20 cellular contexts compared by ENCODE assay signal in the genomic region with DNA sequence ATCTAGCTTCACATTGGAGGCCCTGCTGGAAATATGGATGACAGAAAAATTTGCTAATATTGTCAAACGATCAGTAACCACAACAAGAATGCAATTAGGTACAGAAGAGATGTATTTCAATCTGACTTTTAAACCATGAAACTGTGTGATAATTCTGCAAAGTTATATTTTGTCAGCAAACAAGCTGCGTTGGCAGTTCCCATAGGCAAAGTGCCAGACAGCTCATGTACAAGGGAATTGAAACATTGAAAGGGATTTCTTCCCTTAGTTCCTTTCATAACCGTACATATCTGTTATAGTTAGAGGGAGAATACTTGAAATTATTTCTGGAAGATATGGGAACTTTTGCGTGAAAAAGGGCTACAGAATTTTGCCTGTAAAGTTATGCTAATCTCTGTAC.
DNase-seq lines count a peak whose midpoint lies in the region; ATAC-seq, FAIRE-seq and TF ChIP-seq lines count a peak whose summit lies in the region.
"Had no signal": no experiment of that assay in that cellular context is flagged by ENCODE, and none has a peak within 500 bp of the region (broad histone marks: within the 10 kb centered on the region; RNA-seq: fewer than 3 reads in every experiment).

No MANE protein-coding gene starts in this region.

- BruUV-seq in endothelial cell of umbilical vein (replicated peaks; lab: Mats Ljungman, UMichigan): no TSS peak

- H3K9ac ChIP-seq in endothelial cell of umbilical vein (replicated peaks; ENCODE audit: extremely low read depth, insufficient read depth, low read length): no peak overlapping the region

- CTCF ChIA-PET in endothelial cell of umbilical vein (lab: Charles Lee): no interaction called here

- no peaks in the 10 kb centered on the region for H3K9me3 ChIP-seq in adrenal gland (replicated peaks in 1 of 3)
- H3K9me3 ChIP-seq in endothelial cell of umbilical vein (replicated peaks; ENCODE audit: control insufficient read depth, insufficient read depth, low read length): no peaks in the 10 kb centered on the region
- no peaks in the 10 kb centered on the region for H3K9me3 ChIP-seq in stomach
- H3K9me3 ChIP-seq: MG63 had no signal

- TF ChIP-seq CTCF in adrenal gland (IDR thresholded peaks at IDR 0.05) (no peak), endothelial cell of umbilical vein (IDR thresholded peaks at IDR 0.05; ENCODE audit: extremely low read depth in 1 of 2, insufficient read depth in 1 of 2, low read depth in 1 of 2, low read length in 2 of 2) (no peak), stomach (IDR thresholded peaks at IDR 0.05) (no peak)

- POLR2A ChIA-PET in endothelial cell of umbilical vein (lab: Charles Lee): no interaction called here

- no peak overlapping the region for H2AFZ ChIP-seq in endothelial cell of umbilical vein (ENCODE audit: low read depth, low read length)

- WGBS in adrenal gland, 4 donors: 44 to 50% (median 44%) methylated on average over 4 of the region's 4 CpGs
- 17 to 38% (median 29%) methylated on average over 4 of the region's 4 CpGs for WGBS in stomach, 5 donors

- ATAC-seq in left ventricle myocardium superior (no peak), GM18498 (IDR thresholded peaks at IDR 0.05; ENCODE audit: unreplicated experiment) (no peak)
- ATAC-seq in stimulated activated naive B cell treated with anti-CD40 and anti-IgM and Interleukin-4, amounts not matched to agents 10 μg/mL and 1 μg/mL and 100 μg/mL, for 72 hours (replicated peaks): no peak
- ATAC-seq: CD8-positive, alpha-beta T cell; Panc1 had no signal

- peak in 6 of 7 donors; percentile 18 to 60 (median 28) for DNase-seq in adrenal gland
- DNase-seq in endothelial cell of umbilical vein (ENCODE audit: low read depth, low spot score): peak; percentile 18
- DNase-seq in left ventricle myocardium superior: peak; percentile 44
- DNase-seq in stomach: peak; percentile 43
- no peak for DNase-seq in activated CD4-positive, CD25-positive, alpha-beta regulatory T cell (lab: John Stamatoyannopoulos, UW)
- no peak for DNase-seq in stimulated activated naive B cell treated with anti-CD40 and anti-IgM and Interleukin-4, amounts not matched to agents 10 μg/mL and 1 μg/mL and 100 μg/mL, for 72 hours
- DNase-seq: CD8-positive, alpha-beta T cell; DND-41; GDM1; H9; KG1; MG63; NCI-H1105; NCI-H187 treated with DMSO at 0.1 percent for 48 hours; NCI-H2171; NCI-H774; SHP77 treated with DMSO at 0.1 percent for 48 hours had no signal

- H3K27me3 ChIP-seq in adrenal gland (no peaks in the 10 kb centered on the region), endothelial cell of umbilical vein (ENCODE audit: control insufficient read depth in 2 of 2, insufficient read depth in 2 of 2, low read length in 2 of 2) (no peaks in the 10 kb centered on the region), stomach (no peaks in the 10 kb centered on the region)
- H3K27me3 ChIP-seq: MG63 had no signal

- no peak for TF ChIP-seq EP300 in stomach (IDR thresholded peaks at IDR 0.05)

- no peaks in the 10 kb centered on the region for H3K9me3 Mint-ChIP-seq in stimulated activated naive B cell treated with anti-CD40 and anti-IgM and Interleukin-4, amounts not matched to agents 10 μg/mL and 1 μg/mL and 100 μg/mL, for 72 hours

- no peaks in the 10 kb centered on the region for H3K36me3 Mint-ChIP-seq in stimulated activated naive B cell treated with anti-CD40 and anti-IgM and Interleukin-4, amounts not matched to agents 10 μg/mL and 1 μg/mL and 100 μg/mL, for 72 hours
- H3K36me3 Mint-ChIP-seq: CD8-positive, alpha-beta T cell had no signal

- dilution Hi-C loops in endothelial cell of umbilical vein (cut with MboI; ENCODE audit: extremely low pct_ligation_motif_present, low sequenced_read_pairs): no loop called here

- no peaks in the 10 kb centered on the region for H3K79me2 ChIP-seq in endothelial cell of umbilical vein (ENCODE audit: control insufficient read depth, insufficient read depth, low read length)

- no peak overlapping the region for H3K4me2 ChIP-seq in endothelial cell of umbilical vein (ENCODE audit: insufficient read depth, low read length)

- peaks cover 0 to 5% of the 10 kb centered on the region in 2 donors for H3K4me1 Mint-ChIP-seq in stimulated activated naive B cell treated with anti-CD40 and anti-IgM and Interleukin-4, amounts not matched to agents 10 μg/mL and 1 μg/mL and 100 μg/mL, for 72 hours
- H3K4me1 Mint-ChIP-seq: H9 had no signal

- H3K4me1 ChIP-seq in adrenal gland (replicated peaks in 1 of 2): no peaks in the 10 kb centered on the region
- peaks cover 8% of the 10 kb centered on the region for H3K4me1 ChIP-seq in endothelial cell of umbilical vein (ENCODE audit: control insufficient read depth, extremely low read depth, insufficient read depth, low read length)
- peaks cover 0 to 7% (median 0%) of the 10 kb centered on the region in 4 donors for H3K4me1 ChIP-seq in stomach

- no peak for FAIRE-seq in endothelial cell of umbilical vein (lab: Jason Lieb, UNC)
- FAIRE-seq: GM12892 had no signal

- H3K4me3 Mint-ChIP-seq in stimulated activated naive B cell treated with anti-CD40 and anti-IgM and Interleukin-4, amounts not matched to agents 10 μg/mL and 1 μg/mL and 100 μg/mL, for 72 hours: no peak overlapping the region
- H3K4me3 Mint-ChIP-seq: CD8-positive, alpha-beta T cell; H9 had no signal

- intact Hi-C loops in adrenal gland (cut with DNase I) (no loop called here), endothelial cell of umbilical vein (cut with micrococcal nuclease) (no loop called here), left ventricle myocardium superior (cut with micrococcal nuclease) (no loop called here), stomach (cut with DNase I; ENCODE audit: low total_unique reads) (no loop called here)

- no peaks in the 10 kb centered on the region for H3K9me1 ChIP-seq in endothelial cell of umbilical vein (replicated peaks; ENCODE audit: control insufficient read depth, extremely low read depth, insufficient read depth, low read length)

- H4K20me1 ChIP-seq in endothelial cell of umbilical vein (replicated peaks; ENCODE audit: control insufficient read depth, extremely low read depth, insufficient read depth, low read length): no peaks in the 10 kb centered on the region

- no peak overlapping the region for H3K27ac Mint-ChIP-seq in stimulated activated naive B cell treated with anti-CD40 and anti-IgM and Interleukin-4, amounts not matched to agents 10 μg/mL and 1 μg/mL and 100 μg/mL, for 72 hours
- H3K27ac Mint-ChIP-seq: CD8-positive, alpha-beta T cell; H9 had no signal

- H3K27me3 Mint-ChIP-seq in stimulated activated naive B cell treated with anti-CD40 and anti-IgM and Interleukin-4, amounts not matched to agents 10 μg/mL and 1 μg/mL and 100 μg/mL, for 72 hours: no peaks in the 10 kb centered on the region

- H3K4me3 ChIP-seq in adrenal gland (no peak overlapping the region), endothelial cell of umbilical vein (replicated peaks in 1 of 3; ENCODE audit: insufficient read depth in 1 of 3, low read depth in 1 of 3, low read length in 3 of 3) (no peak overlapping the region), stomach (no peak overlapping the region)
- H3K4me3 ChIP-seq: MG63 had no signal

- no peak overlapping the region for H3K27ac ChIP-seq in adrenal gland
- no peak overlapping the region for H3K27ac ChIP-seq in endothelial cell of umbilical vein (ENCODE audit: insufficient read depth, low read depth, low read length)
- H3K27ac ChIP-seq in stomach: no peak overlapping the region

- H3K36me3 ChIP-seq in adrenal gland (replicated peaks in 1 of 2) (no peaks in the 10 kb centered on the region), endothelial cell of umbilical vein (ENCODE audit: control insufficient read depth in 2 of 2, extremely low read depth in 1 of 2, insufficient read depth in 2 of 2, low read length in 2 of 2) (no peaks in the 10 kb centered on the region), stomach (no peaks in the 10 kb centered on the region)
- H3K36me3 ChIP-seq: MG63 had no signal

- TF ChIP-seq POLR2A in adrenal gland (IDR thresholded peaks at IDR 0.05): no peak
- no peak for TF ChIP-seq POLR2A in endothelial cell of umbilical vein (IDR thresholded peaks at IDR 0.05; ENCODE audit: low read depth, low read length)
- TF ChIP-seq POLR2A in stomach (IDR thresholded peaks at IDR 0.05): no peak

TF ChIP-seq in endothelial cell of umbilical vein, 7 proteins besides CTCF, POLR2A, EP300 and RAD21:
- TF ChIP-seq, protein P1, sequence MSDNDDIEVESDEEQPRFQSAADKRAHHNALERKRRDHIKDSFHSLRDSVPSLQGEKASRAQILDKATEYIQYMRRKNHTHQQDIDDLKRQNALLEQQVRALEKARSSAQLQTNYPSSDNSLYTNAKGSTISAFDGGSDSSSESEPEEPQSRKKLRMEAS (IDR thresholded peaks at IDR 0.05; ENCODE audit: insufficient read depth, insufficient read length): no peak
- TF ChIP-seq MYC (IDR thresholded peaks at IDR 0.05; ENCODE audit: low read depth, low read length) (no peak), JUN (IDR thresholded peaks at IDR 0.05; ENCODE audit: borderline replicate concordance, insufficient read depth, insufficient read length, low read depth) (no peak), GATA2 (IDR thresholded peaks at IDR 0.05; ENCODE audit: insufficient read depth, insufficient read length, low read depth, low read length) (no peak), POLR2AphosphoS5 (IDR thresholded peaks at IDR 0.05; ENCODE audit: insufficient read depth, low read depth, low read length) (no peak), FOS (IDR thresholded peaks at IDR 0.05; ENCODE audit: borderline replicate concordance, insufficient read depth, low read length) (no peak), EZH2 (IDR thresholded peaks at IDR 0.05; ENCODE audit: borderline replicate concordance, low read depth, low read length, severe bottlenecking) (no peak)

Comparison
In these comparisons a context has a peak if more than half of its experiments do, and no peak if none do; other contexts are left out.
1. DNase-seq: peak in adrenal gland (6 of 7), endothelial cell of umbilical vein (single experiment), left ventricle myocardium superior (single experiment) and stomach (single experiment); none in activated CD4-positive, CD25-positive, alpha-beta regulatory T cell (0 of 4) and stimulated activated naive B cell treated with anti-CD40 and anti-IgM and Interleukin-4, amounts not matched to agents 10 μg/mL and 1 μg/mL and 100 μg/mL, for 72 hours (single experiment).